In genomic region chr12:3199551-3200031, GRCh38 we compare ENCODE assay signal across 10 cellular contexts.
DNase-seq lines count a peak whose midpoint lies in the region; ATAC-seq, FAIRE-seq and TF ChIP-seq lines count a peak whose summit lies in the region.
"Had no signal": no experiment of that assay in that cellular context is flagged by ENCODE, and none has a peak within 500 bp of the region (broad histone marks: within the 10 kb centered on the region; RNA-seq: fewer than 3 reads in every experiment).

No MANE protein-coding gene starts in this region.

- no peak for FAIRE-seq in keratinocyte (lab: Jason Lieb, UNC)

- no peak for TF ChIP-seq POLR2A in body of pancreas (IDR thresholded peaks at IDR 0.05)
- no peak for TF ChIP-seq POLR2A in testis (IDR thresholded peaks at IDR 0.05)

- H3K4me3 ChIP-seq in body of pancreas (no peak overlapping the region), keratinocyte (ENCODE audit: control insufficient read depth in 2 of 3, extremely low read depth in 1 of 3, insufficient read depth in 2 of 3, low read depth in 1 of 3, low read length in 3 of 3) (peak overlapping the region; percentile 32 to 65 (median 57)), testis (peak overlapping the region; percentile 55 to 59)

- H3K4me3 Mint-ChIP-seq in T-helper 2 cell treated with Interferon-gamma antibody and Interleukin-4, amounts not matched to agents 5 μg/mL and 100 μg/mL, for 36 hours: no peak overlapping the region
- H3K4me3 Mint-ChIP-seq: central memory CD8-positive, alpha-beta T cell had no signal

- no peaks in the 10 kb centered on the region for H3K79me2 ChIP-seq in keratinocyte (ENCODE audit: control insufficient read depth, insufficient read depth, low read length)

- H3K9me3 Mint-ChIP-seq in T-helper 2 cell treated with Interferon-gamma antibody and Interleukin-4, amounts not matched to agents 5 μg/mL and 100 μg/mL, for 36 hours: no peaks in the 10 kb centered on the region
- H3K9me3 Mint-ChIP-seq: central memory CD8-positive, alpha-beta T cell; IgD-negative memory B cell had no signal

- H3K9ac ChIP-seq in keratinocyte (ENCODE audit: control insufficient read depth, extremely low read depth, insufficient read depth, low read length): no peak overlapping the region

- H3K27me3 ChIP-seq in body of pancreas (no peaks in the 10 kb centered on the region), keratinocyte (ENCODE audit: control insufficient read depth, extremely low read depth, insufficient read depth, low read length) (peaks cover 4% of the 10 kb centered on the region), testis (no peaks in the 10 kb centered on the region)

- H3K9me1 ChIP-seq in keratinocyte (ENCODE audit: control insufficient read depth, extremely low read depth, insufficient read depth, low read length): peaks cover 2% of the 10 kb centered on the region

- TF ChIP-seq CTCF in body of pancreas (IDR thresholded peaks at IDR 0.05) (no peak), keratinocyte (optimal IDR thresholded peaks at IDR 0.05 in 1 of 3, IDR thresholded peaks at IDR 0.05 in 1 of 3, conservative IDR thresholded peaks at IDR 0.05 in 1 of 3; ENCODE audit: extremely low read depth in 1 of 3, insufficient read depth in 2 of 3, low read length in 3 of 3) (no peak), testis (IDR thresholded peaks at IDR 0.05) (no peak)

- H3K27ac ChIP-seq in body of pancreas: no peak overlapping the region
- H3K27ac ChIP-seq in keratinocyte (ENCODE audit: control insufficient read depth, insufficient read depth, low read length): no peak overlapping the region
- no peak overlapping the region for H3K27ac ChIP-seq in testis

- peak; percentile 31 for ATAC-seq in body of pancreas
- ATAC-seq in GM21367 (IDR thresholded peaks at IDR 0.05; ENCODE audit: unreplicated experiment): no peak
- ATAC-seq in GM21723 (IDR thresholded peaks at IDR 0.05; ENCODE audit: unreplicated experiment): no peak

- no peaks in the 10 kb centered on the region for H3K36me3 Mint-ChIP-seq in T-helper 2 cell treated with Interferon-gamma antibody and Interleukin-4, amounts not matched to agents 5 μg/mL and 100 μg/mL, for 36 hours (ENCODE audit: low read depth)
- H3K36me3 Mint-ChIP-seq: IgD-negative memory B cell had no signal

- H3K27me3 Mint-ChIP-seq in T-helper 2 cell treated with Interferon-gamma antibody and Interleukin-4, amounts not matched to agents 5 μg/mL and 100 μg/mL, for 36 hours (ENCODE audit: low read depth): peaks cover 37% of the 10 kb centered on the region

- H3K4me2 ChIP-seq in keratinocyte (ENCODE audit: control insufficient read depth, extremely low read depth, insufficient read depth, low read depth, low read length): peak overlapping the region; percentile 85

- whole genome bisulfite sequencing in body of pancreas, 2 donors: 2 to 60% methylated on average over 1 to 44 of the region's 45 CpGs
- WGBS in testis, 2 donors: 3% methylated on average over 43 of the region's 45 CpGs; no CpG with 5 or more reads in 1 of the 2 donors

- dilution Hi-C loops in keratinocyte (cut with MboI; ENCODE audit: extremely low pct_ligation_motif_present, low sequenced_read_pairs): no loop called here

- H3K4me1 Mint-ChIP-seq in T-helper 2 cell treated with Interferon-gamma antibody and Interleukin-4, amounts not matched to agents 5 μg/mL and 100 μg/mL, for 36 hours (ENCODE audit: low read depth): no peaks in the 10 kb centered on the region

- H3K36me3 ChIP-seq in body of pancreas (replicated peaks in 1 of 2; ENCODE audit: insufficient read depth in 1 of 2, low read depth in 2 of 2) (no peaks in the 10 kb centered on the region), keratinocyte (ENCODE audit: control insufficient read depth in 2 of 2, extremely low read depth in 1 of 2, insufficient read depth in 2 of 2, low read length in 2 of 2) (peaks cover 0 to 1% of the 10 kb centered on the region in 2 experiments), testis (ENCODE audit: low read depth, missing control alignments) (no peaks in the 10 kb centered on the region)

- no peak overlapping the region for H3K27ac Mint-ChIP-seq in T-helper 2 cell treated with Interferon-gamma antibody and Interleukin-4, amounts not matched to agents 5 μg/mL and 100 μg/mL, for 36 hours
- H3K27ac Mint-ChIP-seq: IgD-negative memory B cell had no signal

- H3K9me3 ChIP-seq in body of pancreas: no peaks in the 10 kb centered on the region
- H3K9me3 ChIP-seq in keratinocyte (ENCODE audit: control insufficient read depth, low read depth, low read length): no peaks in the 10 kb centered on the region
- H3K9me3 ChIP-seq in testis: no peaks in the 10 kb centered on the region

- intact Hi-C loops in body of pancreas (cut with DNase I) (no loop called here), testis (cut with DNase I; ENCODE audit: low total_unique reads) (no loop called here)

- no peak overlapping the region for H2AFZ ChIP-seq in keratinocyte (ENCODE audit: control insufficient read depth, low read length)

- H3K4me1 ChIP-seq in body of pancreas (peaks cover 22% of the 10 kb centered on the region), keratinocyte (ENCODE audit: control insufficient read depth, extremely low read depth, insufficient read depth, low read length) (peaks cover 26% of the 10 kb centered on the region), testis (peaks cover 19% of the 10 kb centered on the region)

- peak; percentile 55 for DNase-seq in DMS79 treated with DMSO at 0.1 percent for 48 hours (lab: John Stamatoyannopoulos, UW)
- no peak for DNase-seq in DMS79 (lab: John Stamatoyannopoulos, UW)
- DNase-seq in body of pancreas: peak in 1 of 4 donors; percentile 22
- no peak for DNase-seq in keratinocyte (ENCODE audit: low read depth, low spot score)
- peak; percentile 42 for DNase-seq in testis
- no peak for DNase-seq in T-helper 2 cell treated with Interferon-gamma antibody and Interleukin-4, amounts not matched to agents 5 μg/mL and 100 μg/mL, for 36 hours (ENCODE audit: low spot score)

- H4K20me1 ChIP-seq in keratinocyte (ENCODE audit: control insufficient read depth, extremely low read depth, insufficient read depth, low read length): peaks cover 19% of the 10 kb centered on the region

Comparison
In these comparisons a context has a peak if more than half of its experiments do, and no peak if none do; other contexts are left out.
1. DNase-seq: peak in DMS79 treated with DMSO at 0.1 percent for 48 hours (single experiment) and testis (single experiment); none in DMS79 (single experiment), keratinocyte (single experiment) and T-helper 2 cell treated with Interferon-gamma antibody and Interleukin-4, amounts not matched to agents 5 μg/mL and 100 μg/mL, for 36 hours (single experiment).
2. H3K4me3 ChIP-seq: peak in keratinocyte (3 of 3) and testis (2 of 2); none in body of pancreas (0 of 2).